Comparison of ENCODE assay signal across 31 cellular contexts in genomic region chr7:11297764-11298163, GRCh38.
DNase-seq lines count a peak whose midpoint lies in the region; ATAC-seq, FAIRE-seq and TF ChIP-seq lines count a peak whose summit lies in the region.
"Had no signal": no experiment of that assay in that cellular context is flagged by ENCODE, and none has a peak within 500 bp of the region (broad histone marks: within the 10 kb centered on the region; RNA-seq: fewer than 3 reads in every experiment).

No MANE protein-coding gene starts in this region.

- H3K4me1 Mint-ChIP-seq in natural killer cell = no peaks in the 10 kb centered on the region
- H3K4me1 Mint-ChIP-seq: activated naive CD4-positive, alpha-beta T cell treated with anti-CD3 and anti-CD28 coated beads, Interleukin-2, amount 50 U/mL, for 24 hours; activated T-helper 17 cell treated with anti-CD3 and anti-CD28 coated beads, Interleukin-2, amount 50 U/mL, for 72 hours; CD14-positive monocyte; immature natural killer cell; neural crest cell; T-helper 17 cell had no signal

- FAIRE-seq in H54 (lab: Jason Lieb, UNC) = peak; percentile 38
- FAIRE-seq: bronchial epithelial cell, colon, GM12878 had no signal

- H3K27me3 ChIP-seq in SK-N-SH (ENCODE audit: insufficient read depth) = no peaks in the 10 kb centered on the region
- H3K27me3 ChIP-seq: right lobe of liver had no signal

- no peak overlapping the region for H3K9ac ChIP-seq in SK-N-SH

- H3K36me3 Mint-ChIP-seq in natural killer cell = no peaks in the 10 kb centered on the region
- H3K36me3 Mint-ChIP-seq: activated naive CD4-positive, alpha-beta T cell treated with anti-CD3 and anti-CD28 coated beads, Interleukin-2, amount 50 U/mL, for 24 hours; CD14-positive monocyte; immature natural killer cell had no signal

- intact Hi-C loops in natural killer cell (cut with micrococcal nuclease) = no loop called here

- no peaks in the 10 kb centered on the region for H4K20me1 ChIP-seq in SK-N-SH (ENCODE audit: insufficient read depth)

- H3K4me2 ChIP-seq in SK-N-SH = no peak overlapping the region
- H3K4me2 ChIP-seq: PC-9 had no signal

- TF ChIP-seq RAD21 in SK-N-SH (IDR thresholded peaks at IDR 0.05; ENCODE audit: low read length) = no peak

- POLR2A ChIA-PET in SK-N-SH (lab: Yijun Ruan, JAX) = no interaction called here

- no peaks in the 10 kb centered on the region for H3K36me3 ChIP-seq in SK-N-SH (replicated peaks in 1 of 2; ENCODE audit: control insufficient read depth in 1 of 2, insufficient read depth in 2 of 2, low read length in 1 of 2)
- H3K36me3 ChIP-seq: HAP-1, right lobe of liver had no signal

- H3K9me3 Mint-ChIP-seq in natural killer cell = peaks cover 0 to 6% of the 10 kb centered on the region in 2 donors
- H3K9me3 Mint-ChIP-seq: activated naive CD4-positive, alpha-beta T cell treated with anti-CD3 and anti-CD28 coated beads, Interleukin-2, amount 50 U/mL, for 24 hours had no signal

- H3K4me3 ChIP-seq in SK-N-SH (ENCODE audit: low read depth in 2 of 2, low read length in 1 of 2) = no peak overlapping the region
- H3K4me3 ChIP-seq: GM12878, HAP-1, PC-9, right lobe of liver had no signal

- H3K79me2 ChIP-seq in SK-N-SH (ENCODE audit: insufficient read depth) = no peaks in the 10 kb centered on the region

- H3K27ac Mint-ChIP-seq in natural killer cell = no peak overlapping the region
- H3K27ac Mint-ChIP-seq: activated CD8-positive, alpha-beta T cell treated with anti-CD3 and anti-CD28 coated beads, Interleukin-2, amount 10 ng/mL, durations not matched to agents 7 days and 5 days; activated naive CD4-positive, alpha-beta T cell treated with anti-CD3 and anti-CD28 coated beads, Interleukin-2, amount 50 U/mL, for 24 hours; activated T-helper 17 cell treated with anti-CD3 and anti-CD28 coated beads, Interleukin-2, amount 50 U/mL, for 72 hours; immature natural killer cell; T-helper 17 cell had no signal

- TF ChIP-seq CTCF in SK-N-SH (IDR thresholded peaks at IDR 0.05) (no peak), natural killer cell (IDR thresholded peaks at IDR 0.05) (no peak)

- no peaks in the 10 kb centered on the region for H3K27me3 Mint-ChIP-seq in natural killer cell (ENCODE audit: low read depth in 2 of 2)
- H3K27me3 Mint-ChIP-seq: activated T-helper 17 cell treated with anti-CD3 and anti-CD28 coated beads, Interleukin-2, amount 50 U/mL, for 72 hours; T-helper 17 cell had no signal

- no peaks in the 10 kb centered on the region for H3K9me2 ChIP-seq in SK-N-SH

- H2AFZ ChIP-seq in SK-N-SH (ENCODE audit: low read depth) = no peak overlapping the region
- H2AFZ ChIP-seq: PC-9 had no signal

- H3K27ac ChIP-seq in SK-N-SH (ENCODE audit: low read depth in 2 of 2, low read length in 1 of 2) = no peak overlapping the region
- H3K27ac ChIP-seq: PC-9, right lobe of liver had no signal

- H3K9me3 ChIP-seq in SK-N-SH = no peaks in the 10 kb centered on the region
- H3K9me3 ChIP-seq: HAP-1, right lobe of liver had no signal

- DNase-seq in H54 (ENCODE audit: insufficient read length, low spot score) (no peak), astrocyte of the hippocampus (ENCODE audit: low read depth, low spot score) (peak; percentile 73), medulla oblongata (ENCODE audit: extremely low spot score) (peak; percentile 7), SK-N-SH (no peak), natural killer cell (no peak), HuH-7.5 (ENCODE audit: low spot score) (no peak), activated gamma-delta T cell treated with Interleukin-2 at 50 U/mL for 16 hours (no peak)
- DNase-seq: activated CD8-positive, alpha-beta T cell treated with anti-CD3 and anti-CD28 coated beads, Interleukin-2, amount 10 ng/mL, durations not matched to agents 7 days and 5 days; amniotic stem cell; effector CD4-positive, alpha-beta T cell; hypothalamus; immature natural killer cell; left colon; mammary epithelial cell; MV-4-11; NCI-H1436; NCI-H2081 treated with DMSO at 0.1 percent for 48 hours; NCI-H2227 treated with DMSO at 0.1 percent for 48 hours; PC-9; right lobe of liver; stimulated activated CD4-positive, alpha-beta T cell treated with anti-CD3 and anti-CD28 coated beads, Interleukin-4, amount 100 ng/mL, for 24 hours; T-helper 17 cell; trophoblast cell had no signal

- no peak for TF ChIP-seq POLR2A in H54 (IDR thresholded peaks at IDR 0.05; ENCODE audit: low read depth, low read length)

- no peak for TF ChIP-seq EP300 in SK-N-SH (IDR thresholded peaks at IDR 0.05; ENCODE audit: borderline replicate concordance in 1 of 2, low read depth in 1 of 2, low read length in 1 of 2)

- CTCF ChIA-PET in SK-N-SH (lab: Yijun Ruan, JAX) = interaction anchor here (1.2 to 1.5 kb wide), 3 partner anchors 8 to 36 kb away, joined by 3 read pairs; no protein-coding TSS in a partner anchor

- H3F3A ChIP-seq in SK-N-SH (replicated peaks; ENCODE audit: insufficient read depth) = no peaks in the 10 kb centered on the region

- no peaks in the 10 kb centered on the region; a peak in 1 of 4 replicates for H3K4me1 ChIP-seq in SK-N-SH (ENCODE audit: control insufficient read depth in 1 of 2, insufficient read depth in 2 of 2, low read depth in 1 of 2, low read length in 1 of 2)
- H3K4me1 ChIP-seq: HAP-1, right lobe of liver had no signal

- no peak for ATAC-seq in natural killer cell
- ATAC-seq: activated CD8-positive, alpha-beta T cell treated with anti-CD3 and anti-CD28 coated beads, Interleukin-2, amount 10 ng/mL, durations not matched to agents 7 days and 5 days; activated T-helper 17 cell treated with anti-CD3 and anti-CD28 coated beads, Interleukin-2, amount 50 U/mL, for 72 hours; left colon; right lobe of liver; T-helper 17 cell had no signal

- no peak overlapping the region for H3K4me3 Mint-ChIP-seq in natural killer cell
- H3K4me3 Mint-ChIP-seq: activated CD8-positive, alpha-beta T cell treated with anti-CD3 and anti-CD28 coated beads, Interleukin-2, amount 10 ng/mL, durations not matched to agents 7 days and 5 days; activated naive CD4-positive, alpha-beta T cell treated with anti-CD3 and anti-CD28 coated beads, Interleukin-2, amount 50 U/mL, for 24 hours; activated T-helper 17 cell treated with anti-CD3 and anti-CD28 coated beads, Interleukin-2, amount 50 U/mL, for 72 hours; CD14-positive monocyte; immature natural killer cell; neural crest cell; T-helper 17 cell had no signal

TF ChIP-seq in SK-N-SH, 30 proteins besides CTCF, POLR2A, EP300 and RAD21:
- TF ChIP-seq SMC3 (IDR thresholded peaks at IDR 0.05; ENCODE audit: low read depth, low read length) = no peak
- TF ChIP-seq POLR2AphosphoS5 (IDR thresholded peaks at IDR 0.05; ENCODE audit: low read depth, low read length) = no peak
- no peak for TF ChIP-seq PBX3 (IDR thresholded peaks at IDR 0.05)
- no peak for TF ChIP-seq GABPA (IDR thresholded peaks at IDR 0.05; ENCODE audit: low read depth)
- TF ChIP-seq USF2 (IDR thresholded peaks at IDR 0.05; ENCODE audit: borderline replicate concordance, low read depth, low read length) = no peak
- no peak for TF ChIP-seq RCOR1 (IDR thresholded peaks at IDR 0.05; ENCODE audit: low read length)

Comparison
In these comparisons a context has a peak if more than half of its experiments do, and no peak if none do; other contexts are left out.
1. DNase-seq: peak in astrocyte of the hippocampus (single experiment) and medulla oblongata (single experiment); none in H54 (single experiment), SK-N-SH (single experiment), natural killer cell (single experiment), HuH-7.5 (single experiment) and activated gamma-delta T cell treated with Interleukin-2 at 50 U/mL for 16 hours (single experiment).